18 cellular contexts compared by ENCODE assay signal in the genomic region with DNA sequence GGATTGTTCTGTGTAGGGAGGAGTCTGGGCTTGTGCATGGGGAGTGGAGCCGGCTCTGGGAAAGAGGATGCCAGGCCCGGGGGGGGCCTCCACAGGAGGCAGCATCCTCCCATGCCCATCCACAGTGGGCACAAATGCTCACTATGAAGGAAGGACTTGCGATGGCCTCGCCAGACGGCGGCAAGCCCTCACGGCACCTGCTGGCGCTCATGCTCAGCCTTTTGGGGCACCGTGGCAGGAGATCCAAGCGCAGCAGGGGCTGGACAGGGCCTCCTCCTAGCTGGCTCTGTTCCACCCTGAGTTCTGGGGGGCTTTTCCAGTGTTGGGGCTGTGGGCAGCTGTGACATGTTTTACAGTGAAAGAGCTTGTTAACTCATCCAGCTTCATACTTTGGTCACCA. TPM values are rescaled to one million over a fixed set of nuclear protein-coding genes. Genes with fewer than 3 reads are reported as not detected.
A peak's percentile ranks its signal among the peaks of the same experiment; 100 is the strongest.
DNase-seq lines count a peak whose midpoint lies in the region; ATAC-seq and TF ChIP-seq lines count a peak whose summit lies in the region.
"Had no signal": no experiment of that assay in that cellular context is flagged by ENCODE, and none has a peak within 500 bp of the region (broad histone marks: within the 10 kb centered on the region; RNA-seq: fewer than 3 reads in every experiment).

No MANE protein-coding gene starts in this region.

- H3K4me3 Mint-ChIP-seq in type B pancreatic cell: no peak overlapping the region

- peaks cover 0 to 28% of the 10 kb centered on the region in 2 donors for H3K36me3 Mint-ChIP-seq in activated naive CD4-positive, alpha-beta T cell treated with anti-CD3 and anti-CD28 coated beads, Interleukin-2, amount 50 U/mL, for 72 hours
- peaks cover 9% of the 10 kb centered on the region for H3K36me3 Mint-ChIP-seq in type B pancreatic cell

- H3K27me3 Mint-ChIP-seq in type B pancreatic cell: no peaks in the 10 kb centered on the region

- DNase-seq in activated naive CD4-positive, alpha-beta T cell treated with anti-CD3 and anti-CD28 coated beads, Interleukin-2, amount 50 U/mL, for 72 hours (ENCODE audit: low spot score in 2 of 2): no peak
- no peak for DNase-seq in activated naive CD4-positive, alpha-beta T cell treated with Interleukin-2 at 50 U/mL for 16 hours
- DNase-seq in type B pancreatic cell (ENCODE audit: extremely low spot score, unreplicated experiment) (no peak), T-helper 1 cell (no peak), SW 1271 (lab: John Stamatoyannopoulos, UW) (no peak)
- DNase-seq: EL, GF-D8, GOT3, IMR-90, MV-4-11, NCI-H1694, NCI-H524 treated with DMSO at 0.1 percent for 48 hours had no signal

- no peak for ATAC-seq in activated naive CD4-positive, alpha-beta T cell treated with anti-CD3 and anti-CD28 coated beads, Interleukin-2, amount 50 U/mL, for 72 hours
- peak; percentile 13 for ATAC-seq in esophagus mucosa
- ATAC-seq in GM18909 (IDR thresholded peaks at IDR 0.05; ENCODE audit: poor library complexity, unreplicated experiment): no peak
- ATAC-seq: HCT116, Panc1 had no signal

- TF ChIP-seq CTCF in VCaP (conservative IDR thresholded peaks at IDR 0.05): no peak
- TF ChIP-seq CTCF in type B pancreatic cell (conservative IDR thresholded peaks at IDR 0.05): no peak

- peak overlapping the region; percentile 35 for H3K27ac ChIP-seq in VCaP
- H3K27ac ChIP-seq: SJCRH30 had no signal

- H3K27ac Mint-ChIP-seq in activated naive CD4-positive, alpha-beta T cell treated with anti-CD3 and anti-CD28 coated beads, Interleukin-2, amount 50 U/mL, for 72 hours: peak overlapping the region; percentile 15 to 70
- H3K27ac Mint-ChIP-seq in type B pancreatic cell: peak overlapping the region; percentile 34

- H3K4me1 Mint-ChIP-seq in type B pancreatic cell (ENCODE audit: unreplicated experiment): no peaks in the 10 kb centered on the region

- H3K9me3 Mint-ChIP-seq in activated naive CD4-positive, alpha-beta T cell treated with anti-CD3 and anti-CD28 coated beads, Interleukin-2, amount 50 U/mL, for 72 hours: no peaks in the 10 kb centered on the region
- no peaks in the 10 kb centered on the region for H3K9me3 Mint-ChIP-seq in type B pancreatic cell

RNA-seq across cellular contexts. Expression of a gene that starts 15.2 kb away (rescaled TPM):
- total RNA-seq in activated naive CD4-positive, alpha-beta T cell treated with anti-CD3 and anti-CD28 coated beads, Interleukin-2, amount 50 U/mL, for 72 hours: 100 to 1,000 TPM; 212 to 262 TPM
- 204 TPM for total RNA-seq in esophagus mucosa
- 177 and 239 TPM in 2 replicates for total RNA-seq in type B pancreatic cell (ENCODE audit: low replicate concordance)

RNA-seq across cellular contexts. Expression of a gene that starts 15.3 kb away (rescaled TPM):
- 10 to 100 TPM; 25.4 to 39.1 TPM for total RNA-seq in activated naive CD4-positive, alpha-beta T cell treated with anti-CD3 and anti-CD28 coated beads, Interleukin-2, amount 50 U/mL, for 72 hours
- total RNA-seq in esophagus mucosa (37.6 TPM), type B pancreatic cell (ENCODE audit: low replicate concordance) (45.9 and 51.9 TPM in 2 replicates)
